Comparison of ENCODE assay signal across 11 cellular contexts in genomic region chr17:81004336-81005015, GRCh38. TPM values are rescaled to one million over a fixed set of nuclear protein-coding genes. Genes with fewer than 3 reads are reported as not detected.
DNase-seq lines count a peak whose midpoint lies in the region; ATAC-seq and TF ChIP-seq lines count a peak whose summit lies in the region.
"Had no signal": no experiment of that assay in that cellular context is flagged by ENCODE, and none has a peak within 500 bp of the region (broad histone marks: within the 10 kb centered on the region; RNA-seq: fewer than 3 reads in every experiment).

No MANE protein-coding gene starts in this region.

- no peak overlapping the region for H4K91ac ChIP-seq in H9 (ENCODE audit: insufficient read length, low read depth, low read length)

- no peak overlapping the region for H3K4me3 ChIP-seq in hepatocyte
- H3K4me3 ChIP-seq: uterus had no signal

- H2AFZ ChIP-seq in H9 (ENCODE audit: low read length), result no peak overlapping the region
- no peak overlapping the region for H2AFZ ChIP-seq in hepatocyte

- no peak overlapping the region for H3T11ph ChIP-seq in H9 (ENCODE audit: low read length)

- H3K27me3 ChIP-seq in H9 (ENCODE audit: insufficient read depth, low read length) (no peaks in the 10 kb centered on the region; the same call in 1 of the 2 replicates), hepatocyte (peaks cover 44% of the 10 kb centered on the region)

- H3K27ac ChIP-seq in H9 (ENCODE audit: insufficient read length, low read depth, low read length), result no peak overlapping the region
- H3K27ac ChIP-seq in hepatocyte, result no peak overlapping the region
- H3K27ac ChIP-seq: RWPE1, uterus had no signal

- H3K4ac ChIP-seq in H9 (ENCODE audit: low read depth, low read length), result no peak overlapping the region

- peak overlapping the region; percentile 50 to 82 for H3K4me3 Mint-ChIP-seq in H9
- peak overlapping the region; percentile 59 for H3K4me3 Mint-ChIP-seq in activated CD8-positive, alpha-beta T cell treated with anti-CD3 and anti-CD28 coated beads for 36 hours

- H3K23ac ChIP-seq in H9 (ENCODE audit: insufficient read length, low read depth, low read length), result no peak overlapping the region

- H3K79me2 ChIP-seq in H9 (ENCODE audit: insufficient read depth, low read length) (no peaks in the 10 kb centered on the region), hepatocyte (no peaks in the 10 kb centered on the region)

- H2BK120ac ChIP-seq in H9 (ENCODE audit: low read depth, low read length, poor library complexity, severe bottlenecking), result no peak overlapping the region

- intact Hi-C loops in activated CD8-positive, alpha-beta T cell treated with anti-CD3 and anti-CD28 coated beads for 36 hours (cut with micrococcal nuclease), result no loop called here

- H3K27ac Mint-ChIP-seq in H9, result peak overlapping the region in 1 of 3 experiments; percentile 29; a peak in 1 of 7 replicates
- H3K27ac Mint-ChIP-seq in activated CD8-positive, alpha-beta T cell treated with anti-CD3 and anti-CD28 coated beads for 36 hours, result no peak overlapping the region

- no CpG with 5 or more reads among the region's 46 CpGs for WGBS in H9 (ENCODE audit: extremely low coverage, insufficient read length, low lambda C conversion rate)
- WGBS in hepatocyte (ENCODE audit: low lambda C conversion rate, missing lambda C conversion rate), result 10% methylated on average over 39 of the region's 46 CpGs

- peak; percentile 90 for ATAC-seq in activated CD8-positive, alpha-beta T cell treated with anti-CD3 and anti-CD28 coated beads for 36 hours
- ATAC-seq in GM18502 (IDR thresholded peaks at IDR 0.05; ENCODE audit: poor library complexity, unreplicated experiment) (no peak), HG02885 (IDR thresholded peaks at IDR 0.05; ENCODE audit: poor library complexity, unreplicated experiment) (no peak), GM18517 (IDR thresholded peaks at IDR 0.05; ENCODE audit: unreplicated experiment) (no peak)

- H3K4me1 Mint-ChIP-seq in H9, result peaks cover 10 to 17% of the 10 kb centered on the region in 2 experiments
- peaks cover 11% of the 10 kb centered on the region for H3K4me1 Mint-ChIP-seq in activated CD8-positive, alpha-beta T cell treated with anti-CD3 and anti-CD28 coated beads for 36 hours (ENCODE audit: low read depth)

- no peak overlapping the region for H2BK12ac ChIP-seq in H9 (ENCODE audit: insufficient read length, low read depth, low read length)

- H3K56ac ChIP-seq in H9 (ENCODE audit: insufficient read length, low read depth, low read length), result no peak overlapping the region

- no peak overlapping the region for H3K18ac ChIP-seq in H9 (ENCODE audit: insufficient read length, low read depth, low read length)

- no peaks in the 10 kb centered on the region for H3K79me1 ChIP-seq in H9 (ENCODE audit: insufficient read depth, low read depth, low read length, poor library complexity, severe bottlenecking)

- H2AK5ac ChIP-seq in H9 (ENCODE audit: insufficient read length, low read length), result no peak overlapping the region

- no peaks in the 10 kb centered on the region for H4K20me1 ChIP-seq in H9 (ENCODE audit: control insufficient read depth, insufficient read depth, insufficient read length)
- no peaks in the 10 kb centered on the region for H4K20me1 ChIP-seq in hepatocyte (ENCODE audit: insufficient read depth, poor library complexity, severe bottlenecking)

- H3K4me1 ChIP-seq in H9 (ENCODE audit: insufficient read depth, low read length) (no peaks in the 10 kb centered on the region), hepatocyte (ENCODE audit: insufficient read depth) (peaks cover 9% of the 10 kb centered on the region)

- no peak overlapping the region for H4K5ac ChIP-seq in H9 (ENCODE audit: insufficient read length, low read depth, low read length)

- no peak overlapping the region for H4K8ac ChIP-seq in H9 (replicated peaks; ENCODE audit: insufficient read length, low read depth, low read length)

- H3K4me2 ChIP-seq in H9 (ENCODE audit: insufficient read depth, insufficient read length, low read length) (peak overlapping the region; percentile 30), hepatocyte (peak overlapping the region; percentile 82)

- POLR2A ChIA-PET in activated CD8-positive, alpha-beta T cell treated with anti-CD3 and anti-CD28 coated beads for 36 hours (lab: Charles Lee), result interaction anchor here (0.6 to 1.3 kb wide), 2 partner anchors 10 to 15 kb away, joined by 3 to 5 read pairs; no protein-coding TSS in a partner anchor

- H3K9me2 ChIP-seq in hepatocyte (replicated peaks; ENCODE audit: insufficient read depth), result no peaks in the 10 kb centered on the region

- no peak overlapping the region for H2BK15ac ChIP-seq in H9 (ENCODE audit: low read depth, low read length)

- H3K9me3 ChIP-seq in H9 (ENCODE audit: control insufficient read depth, low read depth, low read length) (no peaks in the 10 kb centered on the region), hepatocyte (ENCODE audit: low read depth) (no peaks in the 10 kb centered on the region)
- H3K9me3 ChIP-seq: uterus had no signal

- peaks cover 0 to 4% of the 10 kb centered on the region in 2 experiments; a peak in 2 of 5 replicates for H3K9me3 Mint-ChIP-seq in H9
- H3K9me3 Mint-ChIP-seq in activated CD8-positive, alpha-beta T cell treated with anti-CD3 and anti-CD28 coated beads for 36 hours, result no peaks in the 10 kb centered on the region

- CTCF ChIA-PET in activated CD8-positive, alpha-beta T cell treated with anti-CD3 and anti-CD28 coated beads for 36 hours (lab: Charles Lee), result interaction anchor here (0.8 to 1.0 kb wide), 3 partner anchors 13 to 19 kb away, joined by 3 read pairs; no protein-coding TSS in a partner anchor

- H2BK5ac ChIP-seq in H9 (ENCODE audit: insufficient read length, low read length), result no peak overlapping the region

- no peak overlapping the region for H2BK20ac ChIP-seq in H9 (ENCODE audit: low read depth, low read length, poor library complexity, severe bottlenecking)

- H3K36me3 Mint-ChIP-seq in H9 (ENCODE audit: insufficient read depth in 1 of 3, low read depth in 3 of 3), result peaks cover 0 to 3% (median 2%) of the 10 kb centered on the region in 3 experiments; a peak in 1 of 7 replicates
- H3K36me3 Mint-ChIP-seq in activated CD8-positive, alpha-beta T cell treated with anti-CD3 and anti-CD28 coated beads for 36 hours (ENCODE audit: low read depth), result peaks cover 2% of the 10 kb centered on the region

- peaks cover 4% of the 10 kb centered on the region for H3K23me2 ChIP-seq in H9 (ENCODE audit: insufficient read length, low read depth, low read length, poor library complexity, severe bottlenecking)

- no peaks in the 10 kb centered on the region for H3K36me3 ChIP-seq in hepatocyte (replicated peaks; ENCODE audit: insufficient read depth, low read depth)
- H3K36me3 ChIP-seq: uterus had no signal

- no peak for DNase-seq in H9
- DNase-seq in activated CD8-positive, alpha-beta T cell treated with anti-CD3 and anti-CD28 coated beads for 36 hours, result peak; percentile 78
- DNase-seq in hepatocyte (ENCODE audit: low spot score), result no peak
- peak; percentile 52 for DNase-seq in stimulated activated CD4-positive, alpha-beta T cell treated with anti-CD3 and anti-CD28 coated beads, Interleukin-4, amount 100 ng/mL, for 1 hour
- DNase-seq in NCI-H526 (lab: John Stamatoyannopoulos, UW), result no peak
- DNase-seq: cerebellar nuclear complex had no signal

- peaks cover 71% of the 10 kb centered on the region for H3K27me3 Mint-ChIP-seq in H9 (ENCODE audit: low read depth)
- peaks cover 25% of the 10 kb centered on the region for H3K27me3 Mint-ChIP-seq in activated CD8-positive, alpha-beta T cell treated with anti-CD3 and anti-CD28 coated beads for 36 hours

- TF ChIP-seq CTCF in H9 (conservative IDR thresholded peaks at IDR 0.05), result no peak
- no peak for TF ChIP-seq CTCF in activated CD8-positive, alpha-beta T cell treated with anti-CD3 and anti-CD28 coated beads for 36 hours (IDR thresholded peaks at IDR 0.05)
- no peak for TF ChIP-seq CTCF in hepatocyte (IDR thresholded peaks at IDR 0.05; ENCODE audit: poor library complexity)

- H3K14ac ChIP-seq in H9 (ENCODE audit: insufficient read depth, low read length), result no peak overlapping the region

- no peak overlapping the region for H3K9ac ChIP-seq in H9 (ENCODE audit: extremely low read depth, insufficient read length, low read length)

RNA-seq across cellular contexts. Expression of gene CHMP6, which starts 12.8 kb away (rescaled TPM):
- total RNA-seq in H9 (2021) (23.4 and 25.0 TPM in 2 replicates), hepatocyte (16.9 and 27.8 TPM in 2 replicates)
- total RNA-seq in activated CD8-positive, alpha-beta T cell treated with anti-CD3 and anti-CD28 coated beads for 36 hours, result 10 to 100 TPM; 13.9 to 16.7 TPM
- polyA plus RNA-seq in hepatocyte, result 30.8 and 38.3 TPM in 2 replicates

RNA-seq across cellular contexts. Expression of gene BAIAP2, which starts 30.5 kb away (rescaled TPM):
- total RNA-seq in H9 (2021), result 26.7 and 27.8 TPM in 2 replicates
- total RNA-seq in activated CD8-positive, alpha-beta T cell treated with anti-CD3 and anti-CD28 coated beads for 36 hours, result 1 to 10 TPM; 5.9 to 6.3 TPM
- total RNA-seq in hepatocyte, result 15.8 and 27.1 TPM in 2 replicates
- polyA plus RNA-seq in hepatocyte, result 49.7 and 60.0 TPM in 2 replicates

Comparison
In these comparisons a context has a peak if more than half of its experiments do, and no peak if none do; other contexts are left out.
1. DNase-seq: peak in activated CD8-positive, alpha-beta T cell treated with anti-CD3 and anti-CD28 coated beads for 36 hours (single experiment) and stimulated activated CD4-positive, alpha-beta T cell treated with anti-CD3 and anti-CD28 coated beads, Interleukin-4, amount 100 ng/mL, for 1 hour (single experiment); none in H9 (single experiment), hepatocyte (single experiment) and NCI-H526 (0 of 2).